12 cellular contexts compared by ENCODE assay signal in the genomic region with DNA sequence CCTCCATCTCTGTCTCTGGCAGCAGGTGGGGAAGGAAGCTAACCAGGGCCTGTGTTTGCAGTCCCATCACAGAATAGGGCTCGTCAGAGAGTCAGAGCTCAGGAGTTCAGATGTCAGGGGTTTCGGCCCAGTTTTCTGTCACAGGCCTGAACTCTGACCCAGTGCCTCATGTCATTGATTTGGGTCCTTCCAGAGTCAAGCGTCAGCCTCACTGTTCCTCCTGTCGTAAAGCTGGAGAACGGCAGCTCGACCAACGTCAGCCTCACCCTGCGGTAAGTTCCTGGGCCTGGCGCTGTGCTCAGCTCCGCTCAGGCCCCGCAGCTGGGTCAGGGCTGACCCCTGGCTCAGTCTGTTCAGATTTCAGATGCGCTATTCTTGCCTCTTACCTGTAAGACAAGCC. TPM values are rescaled to one million over a fixed set of nuclear protein-coding genes. Genes with fewer than 3 reads are reported as not detected.
DNase-seq lines count a peak whose midpoint lies in the region; ATAC-seq and TF ChIP-seq lines count a peak whose summit lies in the region.
"Had no signal": no experiment of that assay in that cellular context is flagged by ENCODE, and none has a peak within 500 bp of the region (broad histone marks: within the 10 kb centered on the region; RNA-seq: fewer than 3 reads in every experiment).

No MANE protein-coding gene starts in this region.

- H3K9me3 Mint-ChIP-seq in endodermal cell (no peaks in the 10 kb centered on the region), progenitor cell of endocrine pancreas (ENCODE audit: low read depth) (no peaks in the 10 kb centered on the region)
- no peaks in the 10 kb centered on the region for H3K9me3 Mint-ChIP-seq in activated T-cell treated with anti-CD3 and anti-CD28 coated beads, Interleukin-2, amount 50 U/mL, for 24 hours
- H3K9me3 Mint-ChIP-seq: CD4-positive, alpha-beta memory T cell had no signal

- H3K4me1 Mint-ChIP-seq in endodermal cell (no peaks in the 10 kb centered on the region), progenitor cell of endocrine pancreas (ENCODE audit: low read depth) (peaks cover 3% of the 10 kb centered on the region)
- H3K4me1 Mint-ChIP-seq in activated T-cell treated with anti-CD3 and anti-CD28 coated beads, Interleukin-2, amount 50 U/mL, for 24 hours (ENCODE audit: low read depth) = peaks cover 20% of the 10 kb centered on the region

- H3K9ac ChIP-seq in BLaER1 treated with 17β-estradiol and CSF1 and Interleukin-3, amounts not matched to agents 10 nM and 100 nM = peak overlapping the region; percentile 4 to 72 (median 34); a peak in 15 of 22 replicates
- H3K9ac ChIP-seq in Karpas-422 (ENCODE audit: low read length) (no peak overlapping the region), endodermal cell (ENCODE audit: extremely low read depth, low read length, poor library complexity, severe bottlenecking) (no peak overlapping the region), trophoblast cell (ENCODE audit: low read length) (no peak overlapping the region)
- H3K9ac ChIP-seq: SK-N-SH had no signal

- H3K4me3 Mint-ChIP-seq in endodermal cell (no peak overlapping the region), progenitor cell of endocrine pancreas (ENCODE audit: low read depth) (no peak overlapping the region)
- H3K4me3 Mint-ChIP-seq in activated T-cell treated with anti-CD3 and anti-CD28 coated beads, Interleukin-2, amount 50 U/mL, for 24 hours = no peak overlapping the region

- H3K79me1 ChIP-seq in trophoblast cell (ENCODE audit: low read length) = no peaks in the 10 kb centered on the region

- no peak overlapping the region for H4K91ac ChIP-seq in trophoblast cell (ENCODE audit: low read depth, low read length)

- H2BK12ac ChIP-seq in trophoblast cell (ENCODE audit: low read length) = no peak overlapping the region

- no peaks in the 10 kb centered on the region for H3K9me2 ChIP-seq in Karpas-422 (replicated peaks; ENCODE audit: insufficient read depth, low read length)
- H3K9me2 ChIP-seq: SK-N-SH had no signal

- H3K9me3 ChIP-seq in BLaER1 treated with 17β-estradiol and CSF1 and Interleukin-3, amounts not matched to agents 10 nM and 100 nM (replicated peaks in 1 of 11) = no peaks in the 10 kb centered on the region
- no peaks in the 10 kb centered on the region for H3K9me3 ChIP-seq in Karpas-422 (ENCODE audit: low read length)
- no peaks in the 10 kb centered on the region for H3K9me3 ChIP-seq in endodermal cell (ENCODE audit: control insufficient read depth, low read length)
- H3K9me3 ChIP-seq in trophoblast cell (ENCODE audit: insufficient read depth, low read depth, low read length) = no peaks in the 10 kb centered on the region
- H3K9me3 ChIP-seq: SK-N-SH had no signal

- DNase-seq in Karpas-422 (no peak), endodermal cell (no peak), progenitor cell of endocrine pancreas (ENCODE audit: low spot score, unreplicated experiment) (no peak), trophoblast cell (no peak)
- DNase-seq in activated T-cell treated with anti-CD3 and anti-CD28 coated beads, Interleukin-2, amount 50 U/mL, for 24 hours = no peak
- DNase-seq: NCI-H2081, NCI-H2171, SIG-M5 had no signal

- no peak overlapping the region for H3K4me3 ChIP-seq in BLaER1 treated with 17β-estradiol and CSF1 and Interleukin-3, amounts not matched to agents 10 nM and 100 nM
- H3K4me3 ChIP-seq in Karpas-422 (ENCODE audit: low read length) (no peak overlapping the region), endodermal cell (ENCODE audit: low read length) (no peak overlapping the region), trophoblast cell (ENCODE audit: low read depth, low read length) (no peak overlapping the region)

- ATAC-seq in GM19455 (IDR thresholded peaks at IDR 0.05; ENCODE audit: unreplicated experiment) = no peak

- H3K18ac ChIP-seq in trophoblast cell (ENCODE audit: low read length) = no peak overlapping the region

- TF ChIP-seq CTCF in endodermal cell (conservative IDR thresholded peaks at IDR 0.05) (no peak), progenitor cell of endocrine pancreas (IDR thresholded peaks at IDR 0.05; ENCODE audit: unreplicated experiment) (no peak)

- peaks cover 41 to 62% (median 53%) of the 10 kb centered on the region in 10 experiments for H3K4me1 ChIP-seq in BLaER1 treated with 17β-estradiol and CSF1 and Interleukin-3, amounts not matched to agents 10 nM and 100 nM
- H3K4me1 ChIP-seq in Karpas-422 (ENCODE audit: low read length) (peaks cover 24% of the 10 kb centered on the region), endodermal cell (ENCODE audit: control insufficient read depth, insufficient read depth, low read length) (no peaks in the 10 kb centered on the region), trophoblast cell (ENCODE audit: control insufficient read depth in 1 of 2, insufficient read depth in 2 of 2, low read length in 2 of 2) (no peaks in the 10 kb centered on the region)

- H3K23ac ChIP-seq in trophoblast cell (ENCODE audit: low read length) = no peak overlapping the region

- no peak overlapping the region for H2AK5ac ChIP-seq in trophoblast cell (ENCODE audit: low read length)

- 93% methylated on average over 11 to 12 of the region's 12 CpGs for WGBS in endodermal cell (ENCODE audit: insufficient coverage in 1 of 2, insufficient read length in 1 of 2), 2 experiments
- WGBS in trophoblast cell (ENCODE audit: extremely low coverage, insufficient coverage, insufficient read length) = no CpG with 5 or more reads among the region's 12 CpGs

- H3K4me2 ChIP-seq in BLaER1 treated with 17β-estradiol and CSF1 and Interleukin-3, amounts not matched to agents 10 nM and 100 nM = peak overlapping the region; percentile 1 to 84 (median 64); a peak in 21 of 22 replicates
- H3K4me2 ChIP-seq in Karpas-422 (ENCODE audit: low read depth, low read length, poor library complexity, severe bottlenecking) (no peak overlapping the region), trophoblast cell (ENCODE audit: low read length) (no peak overlapping the region)
- H3K4me2 ChIP-seq: SK-N-SH had no signal

- H2AFZ ChIP-seq in Karpas-422 (ENCODE audit: low read length) (no peak overlapping the region), trophoblast cell (ENCODE audit: insufficient read depth, low read length, poor library complexity) (no peak overlapping the region)

- no peaks in the 10 kb centered on the region for H3K27me3 Mint-ChIP-seq in endodermal cell (ENCODE audit: insufficient read depth)
- no peaks in the 10 kb centered on the region for H3K27me3 Mint-ChIP-seq in progenitor cell of endocrine pancreas
- H3K27me3 Mint-ChIP-seq in activated T-cell treated with anti-CD3 and anti-CD28 coated beads, Interleukin-2, amount 50 U/mL, for 24 hours = no peaks in the 10 kb centered on the region
- H3K27me3 Mint-ChIP-seq: CD4-positive, alpha-beta memory T cell had no signal

- no peaks in the 10 kb centered on the region for H3K27me3 ChIP-seq in BLaER1 treated with 17β-estradiol and CSF1 and Interleukin-3, amounts not matched to agents 10 nM and 100 nM
- no peaks in the 10 kb centered on the region for H3K27me3 ChIP-seq in Karpas-422 (ENCODE audit: low read length)
- no peaks in the 10 kb centered on the region for H3K27me3 ChIP-seq in endodermal cell (ENCODE audit: control insufficient read depth, insufficient read depth, low read length, poor library complexity, severe bottlenecking)
- H3K27me3 ChIP-seq in trophoblast cell (ENCODE audit: insufficient read depth, low read length) = no peaks in the 10 kb centered on the region

- no peaks in the 10 kb centered on the region for H3K79me2 ChIP-seq in Karpas-422 (ENCODE audit: low read length)
- no peaks in the 10 kb centered on the region for H3K79me2 ChIP-seq in trophoblast cell (ENCODE audit: control insufficient read depth, insufficient read depth, low read length, poor library complexity)

- H3K36me3 ChIP-seq in BLaER1 treated with 17β-estradiol and CSF1 and Interleukin-3, amounts not matched to agents 10 nM and 100 nM = peaks cover 6 to 92% (median 67%) of the 10 kb centered on the region in 11 experiments; a peak in 21 of 22 replicates
- H3K36me3 ChIP-seq in Karpas-422 (ENCODE audit: insufficient read depth, low read length) = peaks cover 6% of the 10 kb centered on the region; the same call in 1 of the 2 replicates
- peaks cover 26% of the 10 kb centered on the region for H3K36me3 ChIP-seq in endodermal cell (ENCODE audit: control insufficient read depth, insufficient read depth, low read length)
- peaks cover 21 to 25% of the 10 kb centered on the region in 2 experiments for H3K36me3 ChIP-seq in trophoblast cell (ENCODE audit: control insufficient read depth in 1 of 2, insufficient read depth in 2 of 2, low read length in 2 of 2)

- H4K20me1 ChIP-seq in BLaER1 treated with 17β-estradiol and CSF1 and Interleukin-3, amounts not matched to agents 10 nM and 100 nM = peaks cover 0 to 23% (median 0%) of the 10 kb centered on the region in 11 experiments; a peak in 4 of 22 replicates
- H4K20me1 ChIP-seq in Karpas-422 (ENCODE audit: insufficient read depth, low read depth, low read length) = no peaks in the 10 kb centered on the region

- peaks cover 41% of the 10 kb centered on the region for H3K36me3 Mint-ChIP-seq in endodermal cell (ENCODE audit: low read depth)
- peaks cover 2% of the 10 kb centered on the region for H3K36me3 Mint-ChIP-seq in progenitor cell of endocrine pancreas (ENCODE audit: insufficient read depth)
- H3K36me3 Mint-ChIP-seq in activated T-cell treated with anti-CD3 and anti-CD28 coated beads, Interleukin-2, amount 50 U/mL, for 24 hours (ENCODE audit: low read depth) = peaks cover 60% of the 10 kb centered on the region

- no peak overlapping the region for H3K14ac ChIP-seq in trophoblast cell (ENCODE audit: low read length)

- H3K4ac ChIP-seq in trophoblast cell (ENCODE audit: low read depth, low read length) = no peak overlapping the region

- no peak overlapping the region for H4K8ac ChIP-seq in trophoblast cell (ENCODE audit: low read depth, low read length)

- no peak overlapping the region for H4K12ac ChIP-seq in trophoblast cell (ENCODE audit: low read depth, low read length)

- peak overlapping the region; percentile 68 for H3K27ac Mint-ChIP-seq in endodermal cell
- peak overlapping the region; percentile 24 for H3K27ac Mint-ChIP-seq in progenitor cell of endocrine pancreas
- H3K27ac Mint-ChIP-seq in activated T-cell treated with anti-CD3 and anti-CD28 coated beads, Interleukin-2, amount 50 U/mL, for 24 hours = no peak overlapping the region
- H3K27ac Mint-ChIP-seq: CD4-positive, alpha-beta memory T cell had no signal

- no peak overlapping the region for H2BK5ac ChIP-seq in trophoblast cell (ENCODE audit: low read depth, low read length, poor library complexity)

- H2BK120ac ChIP-seq in trophoblast cell (ENCODE audit: insufficient read depth, low read length, poor library complexity) = no peak overlapping the region

- peak overlapping the region in 8 of 11 experiments; percentile 3 to 97 (median 50); a peak in 15 of 22 replicates for H3K27ac ChIP-seq in BLaER1 treated with 17β-estradiol and CSF1 and Interleukin-3, amounts not matched to agents 10 nM and 100 nM
- H3K27ac ChIP-seq in Karpas-422 (ENCODE audit: low read length) = peak overlapping the region; percentile 90
- H3K27ac ChIP-seq in endodermal cell (ENCODE audit: low read depth, low read length) = no peak overlapping the region
- H3K27ac ChIP-seq in trophoblast cell (ENCODE audit: low read depth, low read length) = no peak overlapping the region

RNA-seq across cellular contexts. Expression of gene CTNS, which starts 10.7 kb away (rescaled TPM):
- total RNA-seq in Karpas-422 (2014; rRNA removed; shearing (Covaris generic); ENCODE audit: low replicate concordance) = 21.1 and 27.3 TPM in 2 replicates
- total RNA-seq in endodermal cell (10 to 100 TPM; 17.2 to 18.8 TPM), progenitor cell of endocrine pancreas (16.4 and 16.5 TPM in 2 replicates)
- 16.9 TPM for polyA plus RNA-seq in endodermal cell (2013, experiment 1 of 2)
- 14.1 TPM for polyA plus RNA-seq in endodermal cell (2013, experiment 2 of 2)
- 13.4 and 14.2 TPM in 2 replicates for polyA plus RNA-seq in trophoblast cell (2013)

RNA-seq across cellular contexts. Expression of gene SHPK, which starts 11.2 kb away (rescaled TPM):
- 5.4 and 11.6 TPM in 2 replicates for total RNA-seq in Karpas-422 (2014; rRNA removed; shearing (Covaris generic); ENCODE audit: low replicate concordance)
- total RNA-seq in endodermal cell = 10 to 100 TPM; 35.2 to 46.4 TPM
- 18.2 TPM for polyA plus RNA-seq in endodermal cell (2013, experiment 1 of 2)
- 18.6 TPM for polyA plus RNA-seq in endodermal cell (2013, experiment 2 of 2)
- total RNA-seq in progenitor cell of endocrine pancreas = 19.2 and 22.0 TPM in 2 replicates
- 6.7 and 6.9 TPM in 2 replicates for polyA plus RNA-seq in trophoblast cell (2013)

RNA-seq across cellular contexts. Expression of gene TAX1BP3, which starts 21.1 kb away (rescaled TPM):
- 31.5 and 39.5 TPM in 2 replicates for total RNA-seq in Karpas-422 (2014; rRNA removed; shearing (Covaris generic); ENCODE audit: low replicate concordance)
- 10 to 100 TPM; 69.6 to 86.8 TPM for total RNA-seq in endodermal cell
- 68.5 TPM for polyA plus RNA-seq in endodermal cell (2013, experiment 1 of 2)
- polyA plus RNA-seq in endodermal cell (2013, experiment 2 of 2) = 73.9 TPM
- total RNA-seq in progenitor cell of endocrine pancreas = 81.3 and 93.8 TPM in 2 replicates
- 98.6 and 103 TPM in 2 replicates for polyA plus RNA-seq in trophoblast cell (2013)

RNA-seq across cellular contexts. Expression of gene EMC6, which starts 21.4 kb away (rescaled TPM):
- total RNA-seq in Karpas-422 (2014; rRNA removed; shearing (Covaris generic); ENCODE audit: low replicate concordance) = 21.0 and 34.2 TPM in 2 replicates
- 10 to 100 TPM; 59.4 to 69.5 TPM for total RNA-seq in endodermal cell
- polyA plus RNA-seq in endodermal cell (2013, experiment 1 of 2) = 77.3 TPM
- polyA plus RNA-seq in endodermal cell (2013, experiment 2 of 2) = 68.2 TPM
- total RNA-seq in progenitor cell of endocrine pancreas = 40.0 and 42.8 TPM in 2 replicates
- 115 and 116 TPM in 2 replicates for polyA plus RNA-seq in trophoblast cell (2013)

RNA-seq across cellular contexts. Expression of gene TRPV1, which starts 38.0 kb away (rescaled TPM):
- 3.3 and 4.3 TPM in 2 replicates for total RNA-seq in Karpas-422 (2014; rRNA removed; shearing (Covaris generic); ENCODE audit: low replicate concordance)
- 1 to 10 TPM; 8.0 to 9.2 TPM for total RNA-seq in endodermal cell
- polyA plus RNA-seq in endodermal cell (2013, experiment 1 of 2) = 5.1 TPM
- 4.4 TPM for polyA plus RNA-seq in endodermal cell (2013, experiment 2 of 2)
- total RNA-seq in progenitor cell of endocrine pancreas = 11.9 and 12.5 TPM in 2 replicates
- polyA plus RNA-seq in trophoblast cell (2013) = 0.89 and 1.2 TPM in 2 replicates

Comparison
In these comparisons a context has a peak if more than half of its experiments do, and no peak if none do; other contexts are left out.
1. H3K27ac ChIP-seq: peak in BLaER1 treated with 17β-estradiol and CSF1 and Interleukin-3, amounts not matched to agents 10 nM and 100 nM (8 of 11) and Karpas-422 (single experiment); none in endodermal cell (single experiment) and trophoblast cell (single experiment).
2. H3K4me2 ChIP-seq: peak in BLaER1 treated with 17β-estradiol and CSF1 and Interleukin-3, amounts not matched to agents 10 nM and 100 nM (11 of 11); none in Karpas-422 (single experiment) and trophoblast cell (single experiment).
3. H3K9ac ChIP-seq: peak in BLaER1 treated with 17β-estradiol and CSF1 and Interleukin-3, amounts not matched to agents 10 nM and 100 nM (11 of 11); none in Karpas-422 (single experiment), endodermal cell (single experiment) and trophoblast cell (single experiment).